ENCODE assay signal across 14 cellular contexts in the genomic region with DNA sequence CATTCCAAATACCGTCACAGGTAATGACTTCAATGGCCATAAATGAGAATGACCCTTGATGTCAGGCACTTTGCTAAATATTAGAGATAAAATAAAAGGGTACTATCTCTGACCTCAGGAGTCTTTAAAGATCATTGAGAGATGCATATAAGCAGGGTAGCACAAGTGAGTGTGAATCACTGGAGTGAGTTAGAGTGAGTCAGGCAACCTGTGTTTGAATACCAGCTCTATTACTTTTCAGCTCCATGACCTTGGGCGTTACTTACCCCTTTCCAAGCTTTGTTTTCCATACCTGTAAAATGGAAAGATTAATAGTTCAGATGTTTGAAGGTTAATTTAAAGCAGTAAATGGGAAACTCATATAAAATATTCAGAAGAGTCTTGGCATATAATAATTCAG.
"Had no signal": no experiment of that assay in that cellular context is flagged by ENCODE, and none has a peak within 500 bp of the region (broad histone marks: within the 10 kb centered on the region; RNA-seq: fewer than 3 reads in every experiment).

No MANE protein-coding gene starts in this region.

- H3K9me3 ChIP-seq: adrenal gland, sigmoid colon, transverse colon had no signal

- H3K27me3 Mint-ChIP-seq: activated B cell treated with CpG ODN at 0.5 μM for 24 hours; activated CD4-positive, alpha-beta T cell treated with anti-CD3 and anti-CD28 coated beads, Interleukin-2, amount 10 ng/mL, durations not matched to agents 24 days and 14 days; activated naive CD4-positive, alpha-beta T cell treated with anti-CD3 and anti-CD28 coated beads, Interleukin-2, amount 10 ng/mL, durations not matched to agents 7 days and 5 days; brain; dendritic cell treated with granulocyte-macrophage colony-stimulating factor and Interleukin-4, amounts not matched to agents 40 ng/mL and 50 ng/mL, for 4 days; stimulated activated naive B cell treated with anti-CD40 and anti-IgM and Interleukin-4, amounts not matched to agents 10 μg/mL and 1 μg/mL and 100 μg/mL, for 72 hours had no signal

- H3K27ac ChIP-seq: adrenal gland, sigmoid colon, transverse colon had no signal

- H3K9me3 Mint-ChIP-seq: activated B cell treated with CpG ODN at 0.5 μM for 24 hours; activated CD4-positive, alpha-beta T cell treated with anti-CD3 and anti-CD28 coated beads, Interleukin-2, amount 10 ng/mL, durations not matched to agents 24 days and 14 days; brain; mesothelial cell of epicardium had no signal

- H3K4me1 ChIP-seq: adrenal gland, transverse colon had no signal

- H3K4me1 Mint-ChIP-seq: activated B cell treated with CpG ODN at 0.5 μM for 24 hours; activated CD4-positive, alpha-beta T cell treated with anti-CD3 and anti-CD28 coated beads, Interleukin-2, amount 10 ng/mL, durations not matched to agents 24 days and 14 days; activated naive CD4-positive, alpha-beta T cell treated with anti-CD3 and anti-CD28 coated beads, Interleukin-2, amount 10 ng/mL, durations not matched to agents 7 days and 5 days; stimulated activated naive B cell treated with anti-CD40 and anti-IgM and Interleukin-4, amounts not matched to agents 10 μg/mL and 1 μg/mL and 100 μg/mL, for 72 hours had no signal

- DNase-seq: activated B cell treated with CpG ODN at 0.5 μM for 24 hours; activated CD4-positive, alpha-beta T cell treated with anti-CD3 and anti-CD28 coated beads, Interleukin-2, amount 10 ng/mL, durations not matched to agents 24 days and 14 days; activated naive CD4-positive, alpha-beta T cell treated with anti-CD3 and anti-CD28 coated beads, Interleukin-2, amount 10 ng/mL, durations not matched to agents 7 days and 5 days; adrenal gland; cerebellar nuclear complex; sigmoid colon; stimulated activated CD4-positive, alpha-beta T cell treated with anti-CD3 and anti-CD28 coated beads, Interleukin-2, amount 100 ng/mL, for 24 hours; stimulated activated naive B cell treated with anti-CD40 and anti-IgM and Interleukin-4, amounts not matched to agents 10 μg/mL and 1 μg/mL and 100 μg/mL, for 72 hours; transverse colon had no signal

- H3K27ac Mint-ChIP-seq: activated B cell treated with CpG ODN at 0.5 μM for 24 hours; activated CD4-positive, alpha-beta T cell treated with anti-CD3 and anti-CD28 coated beads, Interleukin-2, amount 10 ng/mL, durations not matched to agents 24 days and 14 days; activated naive CD4-positive, alpha-beta T cell treated with anti-CD3 and anti-CD28 coated beads, Interleukin-2, amount 10 ng/mL, durations not matched to agents 7 days and 5 days; activated T-helper 2 cell treated with anti-CD3 and anti-CD28 coated beads, Interferon-gamma antibody, Interleukin-2, Interleukin-4, amounts not matched to agents 10 μg/mL and 5 μg/mL and 100 μg/mL, durations not matched to agents 14 hours and 24 hours and 36 hours; brain; dendritic cell treated with granulocyte-macrophage colony-stimulating factor and Interleukin-4, amounts not matched to agents 40 ng/mL and 50 ng/mL, for 4 days; mesothelial cell of epicardium; stimulated activated naive B cell treated with anti-CD40 and anti-IgM and Interleukin-4, amounts not matched to agents 10 μg/mL and 1 μg/mL and 100 μg/mL, for 72 hours had no signal

- H3K4me3 ChIP-seq: adrenal gland, sigmoid colon, transverse colon had no signal

- H3K4me3 Mint-ChIP-seq: activated B cell treated with CpG ODN at 0.5 μM for 24 hours; activated CD4-positive, alpha-beta T cell treated with anti-CD3 and anti-CD28 coated beads, Interleukin-2, amount 10 ng/mL, durations not matched to agents 24 days and 14 days; activated naive CD4-positive, alpha-beta T cell treated with anti-CD3 and anti-CD28 coated beads, Interleukin-2, amount 10 ng/mL, durations not matched to agents 7 days and 5 days; brain; dendritic cell treated with granulocyte-macrophage colony-stimulating factor and Interleukin-4, amounts not matched to agents 40 ng/mL and 50 ng/mL, for 4 days; mesothelial cell of epicardium; neural crest cell; stimulated activated naive B cell treated with anti-CD40 and anti-IgM and Interleukin-4, amounts not matched to agents 10 μg/mL and 1 μg/mL and 100 μg/mL, for 72 hours had no signal

- H3K36me3 ChIP-seq: adrenal gland, sigmoid colon, transverse colon had no signal

- H3K27me3 ChIP-seq: adrenal gland, sigmoid colon, transverse colon had no signal

- H3K36me3 Mint-ChIP-seq: activated naive CD4-positive, alpha-beta T cell treated with anti-CD3 and anti-CD28 coated beads, Interleukin-2, amount 10 ng/mL, durations not matched to agents 7 days and 5 days; brain; mesothelial cell of epicardium; stimulated activated naive B cell treated with anti-CD40 and anti-IgM and Interleukin-4, amounts not matched to agents 10 μg/mL and 1 μg/mL and 100 μg/mL, for 72 hours had no signal

- ATAC-seq: stimulated activated naive B cell treated with anti-CD40 and anti-IgM and Interleukin-4, amounts not matched to agents 10 μg/mL and 1 μg/mL and 100 μg/mL, for 72 hours had no signal
